In genomic region chr12:442235-442884, GRCh38 we compare ENCODE assay signal across 11 cellular contexts. TPM values are rescaled to one million over a fixed set of nuclear protein-coding genes. Genes with fewer than 3 reads are reported as not detected.
DNase-seq lines count a peak whose midpoint lies in the region; ATAC-seq, FAIRE-seq and TF ChIP-seq lines count a peak whose summit lies in the region.
"Had no signal": no experiment of that assay in that cellular context is flagged by ENCODE, and none has a peak within 500 bp of the region (broad histone marks: within the 10 kb centered on the region; RNA-seq: fewer than 3 reads in every experiment).

No MANE protein-coding gene starts in this region.

- H3K4me3 Mint-ChIP-seq in central memory CD8-positive, alpha-beta T cell: no peak overlapping the region
- H3K4me3 Mint-ChIP-seq: activated naive CD8-positive, alpha-beta T cell; stimulated activated naive CD8-positive, alpha-beta T cell treated with anti-CD3 and anti-CD28 coated beads, Interleukin-15, Interleukin-2, amounts not matched to agents 100 ng/mL and 50 ng/mL, for 24 hours had no signal

- in situ Hi-C loops in SK-MEL-5 (cut with HindIII; ENCODE audit: low pct_unique_long_range_greater_than_20kb, low sequenced_read_pairs): no loop called here

- peak; percentile 73 for TF ChIP-seq CTCF in kidney (IDR thresholded peaks at IDR 0.05; ENCODE audit: borderline replicate concordance, extremely low read depth, insufficient read depth)

- H3K27me3 Mint-ChIP-seq in central memory CD8-positive, alpha-beta T cell: no peaks in the 10 kb centered on the region
- H3K27me3 Mint-ChIP-seq: activated naive CD8-positive, alpha-beta T cell; stimulated activated naive CD8-positive, alpha-beta T cell treated with anti-CD3 and anti-CD28 coated beads, Interleukin-15, Interleukin-2, amounts not matched to agents 100 ng/mL and 50 ng/mL, for 24 hours had no signal

- H3K9me3 Mint-ChIP-seq in central memory CD8-positive, alpha-beta T cell: no peaks in the 10 kb centered on the region
- H3K9me3 Mint-ChIP-seq: stimulated activated naive CD8-positive, alpha-beta T cell treated with anti-CD3 and anti-CD28 coated beads, Interleukin-15, Interleukin-2, amounts not matched to agents 100 ng/mL and 50 ng/mL, for 24 hours had no signal

- no peak overlapping the region for H3K4me3 ChIP-seq in kidney (ENCODE audit: low read length in 2 of 2)
- H3K4me3 ChIP-seq: BLaER1 had no signal

- H3K27ac Mint-ChIP-seq in central memory CD8-positive, alpha-beta T cell (ENCODE audit: low read depth): no peak overlapping the region
- H3K27ac Mint-ChIP-seq: activated naive CD8-positive, alpha-beta T cell; stimulated activated naive CD8-positive, alpha-beta T cell treated with anti-CD3 and anti-CD28 coated beads, Interleukin-15, Interleukin-2, amounts not matched to agents 100 ng/mL and 50 ng/mL, for 24 hours had no signal

- intact Hi-C loops in kidney (cut with DNase I): no loop called here

- no peak for ATAC-seq in central memory CD8-positive, alpha-beta T cell (replicated peaks; ENCODE audit: extremely low read depth, poor library complexity, severe bottlenecking)
- ATAC-seq in HG03095 (IDR thresholded peaks at IDR 0.05; ENCODE audit: unreplicated experiment): no peak

- peaks cover 3% of the 10 kb centered on the region for H3K36me3 Mint-ChIP-seq in central memory CD8-positive, alpha-beta T cell (ENCODE audit: insufficient read depth)

- no peaks in the 10 kb centered on the region for H3K36me3 ChIP-seq in kidney (ENCODE audit: control insufficient read depth in 1 of 2, insufficient read depth in 2 of 2, low read length in 2 of 2)

- DNase-seq in NCI-H1436 (lab: John Stamatoyannopoulos, UW): peak; percentile 47
- DNase-seq in NCI-H1436 treated with DMSO at 0.1 percent for 48 hours (lab: John Stamatoyannopoulos, UW): no peak
- DNase-seq in HuH-7 (ENCODE audit: low spot score): peak; percentile 63
- peak; percentile 72 for DNase-seq in SK-MEL-5 (ENCODE audit: low read depth, low spot score)
- peak; percentile 26 to 36 for DNase-seq in central memory CD8-positive, alpha-beta T cell (ENCODE audit: low spot score in 2 of 2)
- no peak for DNase-seq in kidney
- peak; percentile 13 for DNase-seq in stimulated activated CD8-positive, alpha-beta memory T cell treated with anti-CD3 and anti-CD28 coated beads, Interleukin-4, amount 100 ng/mL, for 24 hours (ENCODE audit: low read depth)

- H3K9me3 ChIP-seq in kidney (ENCODE audit: control insufficient read depth in 1 of 2, low read length in 2 of 2): no peaks in the 10 kb centered on the region
- H3K9me3 ChIP-seq: BLaER1 had no signal

- no peaks in the 10 kb centered on the region for H3K4me1 Mint-ChIP-seq in central memory CD8-positive, alpha-beta T cell

- H3K27ac ChIP-seq in kidney (ENCODE audit: low read depth in 2 of 2, low read length in 2 of 2): no peak overlapping the region
- H3K27ac ChIP-seq: BLaER1 had no signal

- FAIRE-seq in kidney (lab: Jason Lieb, UNC): no peak

- H3K4me1 ChIP-seq in kidney (ENCODE audit: control insufficient read depth in 1 of 2, insufficient read depth in 1 of 2, low read depth in 1 of 2, low read length in 2 of 2): no peaks in the 10 kb centered on the region
- H3K4me1 ChIP-seq: BLaER1 had no signal

- no peak overlapping the region for H3K9ac ChIP-seq in kidney (ENCODE audit: low read length in 2 of 2)
- H3K9ac ChIP-seq: BLaER1 had no signal

RNA-seq across cellular contexts. Expression of gene B4GALNT3, which starts 17.4 kb away (rescaled TPM):
- 0.34 and 1.2 TPM in 2 replicates for total RNA-seq in SK-MEL-5 (2014; rRNA removed; shearing (Covaris generic))
- 0.62 and 0.92 TPM in 2 replicates for polyA plus RNA-seq in SK-MEL-5 (2015; cell fraction: cytosol; rRNA removed)
- polyA plus RNA-seq in SK-MEL-5 (2015; cell fraction: nucleus; rRNA removed): 0.90 and 5.0 TPM in 2 replicates
- total RNA-seq in kidney: 12.5 TPM
- polyA plus RNA-seq in kidney (ENCODE audit: insufficient read depth, low read depth, low replicate concordance): 11.3 TPM

RNA-seq across cellular contexts. Expression of gene CCDC77, which starts 40.9 kb away (rescaled TPM):
- 11.5 and 13.0 TPM in 2 replicates for total RNA-seq in SK-MEL-5 (2014; rRNA removed; shearing (Covaris generic))
- 12.2 and 12.7 TPM in 2 replicates for polyA plus RNA-seq in SK-MEL-5 (2015; cell fraction: cytosol; rRNA removed)
- 24.8 and 36.1 TPM in 2 replicates for polyA plus RNA-seq in SK-MEL-5 (2015; cell fraction: nucleus; rRNA removed)
- 6.0 TPM for total RNA-seq in kidney
- polyA plus RNA-seq in kidney (ENCODE audit: insufficient read depth, low read depth, low replicate concordance): 3.1 TPM

RNA-seq across cellular contexts. Expression of gene KDM5A, which starts 53.2 kb away (rescaled TPM):
- total RNA-seq in SK-MEL-5 (2014; rRNA removed; shearing (Covaris generic)): 32.1 and 33.1 TPM in 2 replicates
- 9.1 and 17.6 TPM in 2 replicates for polyA plus RNA-seq in SK-MEL-5 (2015; cell fraction: cytosol; rRNA removed)
- polyA plus RNA-seq in SK-MEL-5 (2015; cell fraction: nucleus; rRNA removed): 20.7 and 25.6 TPM in 2 replicates
- 76.6 TPM for total RNA-seq in kidney
- 4.5 TPM for polyA plus RNA-seq in kidney (ENCODE audit: insufficient read depth, low read depth, low replicate concordance)

Comparison
In these comparisons a context has a peak if more than half of its experiments do, and no peak if none do; other contexts are left out.
1. DNase-seq: peak in NCI-H1436 (single experiment), HuH-7 (single experiment), SK-MEL-5 (single experiment), central memory CD8-positive, alpha-beta T cell (2 of 2) and stimulated activated CD8-positive, alpha-beta memory T cell treated with anti-CD3 and anti-CD28 coated beads, Interleukin-4, amount 100 ng/mL, for 24 hours (single experiment); none in NCI-H1436 treated with DMSO at 0.1 percent for 48 hours (single experiment) and kidney (single experiment).